ENCODE assay signal across 17 cellular contexts in genomic region chr18:52435301-52435700, GRCh38.
A peak's percentile ranks its signal among the peaks of the same experiment; 100 is the strongest.
DNase-seq lines count a peak whose midpoint lies in the region; ATAC-seq, FAIRE-seq and TF ChIP-seq lines count a peak whose summit lies in the region.
"Had no signal": no experiment of that assay in that cellular context is flagged by ENCODE, and none has a peak within 500 bp of the region (broad histone marks: within the 10 kb centered on the region; RNA-seq: fewer than 3 reads in every experiment).

No MANE protein-coding gene starts in this region.

- no peak overlapping the region for H3K9ac ChIP-seq in mesendoderm (ENCODE audit: low read length)

- no peaks in the 10 kb centered on the region for H3K36me3 ChIP-seq in mesendoderm (ENCODE audit: control insufficient read depth, insufficient read depth, low read length)
- H3K36me3 ChIP-seq in CD4-positive, alpha-beta memory T cell (ENCODE audit: insufficient read depth, low read length): no peaks in the 10 kb centered on the region

- WGBS in mesendoderm (ENCODE audit: extremely low coverage, insufficient coverage, low lambda C conversion rate): no CpG with 5 or more reads among the region's 7 CpGs

- H3K79me1 ChIP-seq in mesendoderm (ENCODE audit: low read length): no peaks in the 10 kb centered on the region

- no peak overlapping the region for H2BK15ac ChIP-seq in mesendoderm (replicated peaks; ENCODE audit: low read depth)

- H2AK5ac ChIP-seq in mesendoderm (ENCODE audit: low read length): no peak overlapping the region

- no peaks in the 10 kb centered on the region for H3K27me3 ChIP-seq in mesendoderm (ENCODE audit: insufficient read depth, low read length, poor library complexity)
- H3K27me3 ChIP-seq in CD4-positive, alpha-beta memory T cell (ENCODE audit: insufficient read depth, low read length): no peaks in the 10 kb centered on the region

- no peak overlapping the region for H4K8ac ChIP-seq in mesendoderm (ENCODE audit: low read depth, low read length)

- no peak overlapping the region for H3K23ac ChIP-seq in mesendoderm (ENCODE audit: low read length)

- H3K36me3 Mint-ChIP-seq in CD4-positive, alpha-beta memory T cell: no peaks in the 10 kb centered on the region
- H3K36me3 Mint-ChIP-seq in activated CD4-positive, alpha-beta T cell treated with anti-CD3 and anti-CD28 coated beads, Interleukin-2, amount 10 ng/mL, durations not matched to agents 24 days and 14 days (ENCODE audit: low read depth): no peaks in the 10 kb centered on the region
- H3K36me3 Mint-ChIP-seq: CD8-positive, alpha-beta T cell had no signal

- no peak overlapping the region for H3K27ac ChIP-seq in mesendoderm (ENCODE audit: low read depth, low read length)
- no peak overlapping the region for H3K27ac ChIP-seq in CD4-positive, alpha-beta memory T cell (ENCODE audit: low read depth, low read length)
- H3K27ac ChIP-seq: HL-60 had no signal

- no peaks in the 10 kb centered on the region for H3K4me1 Mint-ChIP-seq in CD4-positive, alpha-beta memory T cell
- H3K4me1 Mint-ChIP-seq in activated CD4-positive, alpha-beta T cell treated with anti-CD3 and anti-CD28 coated beads, Interleukin-2, amount 10 ng/mL, durations not matched to agents 24 days and 14 days: no peaks in the 10 kb centered on the region
- H3K4me1 Mint-ChIP-seq: B cell had no signal

- POLR2A ChIA-PET in CD4-positive, alpha-beta memory T cell (lab: Charles Lee; ENCODE audit: partially characterized antibody): no interaction called here

- CTCF ChIA-PET in CD4-positive, alpha-beta memory T cell (lab: Charles Lee; ENCODE audit: partially characterized antibody): no interaction called here

- ATAC-seq in HG02870 (IDR thresholded peaks at IDR 0.05; ENCODE audit: unreplicated experiment): no peak
- ATAC-seq: CD8-positive, alpha-beta T cell; GM12878 had no signal

- H2BK5ac ChIP-seq in mesendoderm (ENCODE audit: low read length): no peak overlapping the region

- no peaks in the 10 kb centered on the region for H3K9me3 ChIP-seq in CD4-positive, alpha-beta memory T cell (ENCODE audit: control insufficient read depth in 1 of 2, low read length in 2 of 2)

- H4K5ac ChIP-seq in mesendoderm (ENCODE audit: low read length): no peak overlapping the region

- no peak overlapping the region for H3K27ac Mint-ChIP-seq in CD4-positive, alpha-beta memory T cell
- H3K27ac Mint-ChIP-seq in activated CD4-positive, alpha-beta T cell treated with anti-CD3 and anti-CD28 coated beads, Interleukin-2, amount 10 ng/mL, durations not matched to agents 24 days and 14 days: no peak overlapping the region
- H3K27ac Mint-ChIP-seq: B cell; CD8-positive, alpha-beta T cell; HFFc6 had no signal

- H3K4me3 Mint-ChIP-seq in CD4-positive, alpha-beta memory T cell: no peak overlapping the region
- H3K4me3 Mint-ChIP-seq in activated CD4-positive, alpha-beta T cell treated with anti-CD3 and anti-CD28 coated beads, Interleukin-2, amount 10 ng/mL, durations not matched to agents 24 days and 14 days: no peak overlapping the region
- H3K4me3 Mint-ChIP-seq: B cell; CD8-positive, alpha-beta T cell; HFFc6 had no signal

- H3K18ac ChIP-seq in mesendoderm (ENCODE audit: low read length): no peak overlapping the region

- no peak overlapping the region for H3K56ac ChIP-seq in mesendoderm (ENCODE audit: low read length)

- H2BK120ac ChIP-seq in mesendoderm (ENCODE audit: low read depth, low read length): no peak overlapping the region

- no peaks in the 10 kb centered on the region for H3K27me3 Mint-ChIP-seq in CD4-positive, alpha-beta memory T cell
- H3K27me3 Mint-ChIP-seq in activated CD4-positive, alpha-beta T cell treated with anti-CD3 and anti-CD28 coated beads, Interleukin-2, amount 10 ng/mL, durations not matched to agents 24 days and 14 days: no peaks in the 10 kb centered on the region
- H3K27me3 Mint-ChIP-seq: B cell had no signal

- no peak for TF ChIP-seq CTCF in D721Med (IDR thresholded peaks at IDR 0.05; ENCODE audit: insufficient read depth, missing control alignments)

- peak; percentile 91 for FAIRE-seq in D721Med (lab: Jason Lieb, UNC)
- FAIRE-seq: GM12878, GM18507 had no signal

- no peak overlapping the region for H3K4me2 ChIP-seq in mesendoderm (ENCODE audit: low read length)

- H3K4ac ChIP-seq in mesendoderm (ENCODE audit: low read depth, low read length): no peak overlapping the region

- H3K79me2 ChIP-seq in mesendoderm (ENCODE audit: control insufficient read depth, insufficient read depth, low read length): no peaks in the 10 kb centered on the region

- peaks cover 0 to 5% (median 0%) of the 10 kb centered on the region in 8 donors for H3K9me3 Mint-ChIP-seq in CD4-positive, alpha-beta memory T cell
- peaks cover 3% of the 10 kb centered on the region for H3K9me3 Mint-ChIP-seq in activated CD4-positive, alpha-beta T cell treated with anti-CD3 and anti-CD28 coated beads, Interleukin-2, amount 10 ng/mL, durations not matched to agents 24 days and 14 days
- H3K9me3 Mint-ChIP-seq: CD8-positive, alpha-beta T cell had no signal

- intact Hi-C loops in CD4-positive, alpha-beta memory T cell (cut with micrococcal nuclease): no loop called here
- intact Hi-C loops in activated CD4-positive, alpha-beta T cell treated with anti-CD3 and anti-CD28 coated beads, Interleukin-2, amount 10 ng/mL, durations not matched to agents 24 days and 14 days (cut with micrococcal nuclease): no loop called here

- H3K4me1 ChIP-seq in mesendoderm (ENCODE audit: control insufficient read depth, low read depth, low read length): no peaks in the 10 kb centered on the region
- H3K4me1 ChIP-seq in CD4-positive, alpha-beta memory T cell (ENCODE audit: insufficient read depth, low read length): no peaks in the 10 kb centered on the region

- DNase-seq in D721Med (ENCODE audit: insufficient read length, low spot score) (no peak), NCI-H82 treated with DMSO at 0.1 percent for 48 hours (lab: John Stamatoyannopoulos, UW; ENCODE audit: unreplicated experiment) (peak; percentile 81), mesendoderm (peak; percentile 25), retina (peak; percentile 76)
- no peak for DNase-seq in CD4-positive, alpha-beta memory T cell
- no peak for DNase-seq in activated CD4-positive, alpha-beta T cell treated with anti-CD3 and anti-CD28 coated beads, Interleukin-2, amount 10 ng/mL, durations not matched to agents 24 days and 14 days
- DNase-seq: C1 segment of cervical spinal cord; CD8-positive, alpha-beta T cell; COR-L47; GOT3; HCEC 1CT; HFFc6 had no signal

- no peak overlapping the region for H3K4me3 ChIP-seq in mesendoderm (ENCODE audit: low read length)
- H3K4me3 ChIP-seq in CD4-positive, alpha-beta memory T cell (ENCODE audit: low read length in 2 of 2): no peak overlapping the region
- H3K4me3 ChIP-seq: GM12878 had no signal

Comparison
In these comparisons a context has a peak if more than half of its experiments do, and no peak if none do; other contexts are left out.
1. DNase-seq: peak in NCI-H82 treated with DMSO at 0.1 percent for 48 hours (single experiment), mesendoderm (single experiment) and retina (single experiment); none in D721Med (single experiment), CD4-positive, alpha-beta memory T cell (0 of 5) and activated CD4-positive, alpha-beta T cell treated with anti-CD3 and anti-CD28 coated beads, Interleukin-2, amount 10 ng/mL, durations not matched to agents 24 days and 14 days (single experiment).